In genomic region chr1:81805537-81806431, GRCh38 we compare ENCODE assay signal across 17 cellular contexts. TPM values are rescaled to one million over a fixed set of nuclear protein-coding genes. Genes with fewer than 3 reads are reported as not detected.
DNase-seq lines count a peak whose midpoint lies in the region; ATAC-seq and TF ChIP-seq lines count a peak whose summit lies in the region.
"Had no signal": no experiment of that assay in that cellular context is flagged by ENCODE, and none has a peak within 500 bp of the region (broad histone marks: within the 10 kb centered on the region; RNA-seq: fewer than 3 reads in every experiment).

No MANE protein-coding gene starts in this region.

- no peak overlapping the region for H2AFZ ChIP-seq in fibroblast of lung (ENCODE audit: low read length)
- no peak overlapping the region for H2AFZ ChIP-seq in parathyroid adenoma

- TF ChIP-seq CTCF in fibroblast of lung (conservative IDR thresholded peaks at IDR 0.05 in 1 of 2, IDR thresholded peaks at IDR 0.05 in 1 of 2; ENCODE audit: low read depth in 1 of 2, low read length in 2 of 2) (no peak), parathyroid adenoma (IDR thresholded peaks at IDR 0.05) (no peak)

- H3K4me1 ChIP-seq in ES-I3 (ENCODE audit: insufficient read depth, low read length) (peaks cover 39% of the 10 kb centered on the region), fibroblast of lung (ENCODE audit: control insufficient read depth, extremely low read depth, insufficient read depth, low read length) (no peaks in the 10 kb centered on the region), parathyroid adenoma (no peaks in the 10 kb centered on the region)

- H3K27me3 ChIP-seq in fibroblast of lung (ENCODE audit: control insufficient read depth, insufficient read depth, low read length) (no peaks in the 10 kb centered on the region), parathyroid adenoma (ENCODE audit: control insufficient read depth, insufficient read depth, low read length) (no peaks in the 10 kb centered on the region)
- H3K27me3 ChIP-seq: vagina had no signal

- peak overlapping the region; percentile 48 for H3K4me2 ChIP-seq in fibroblast of lung (ENCODE audit: extremely low read depth, insufficient read depth, low read length)
- H3K4me2 ChIP-seq in parathyroid adenoma (ENCODE audit: low read length) = peak overlapping the region; percentile 48
- H3K4me2 ChIP-seq: KMS-11 had no signal

- H3K27ac ChIP-seq in fibroblast of lung (ENCODE audit: insufficient read depth, low read length) = no peak overlapping the region
- H3K27ac ChIP-seq in parathyroid adenoma = no peak overlapping the region
- H3K27ac ChIP-seq: C4-2B, KMS-11, neutrophil had no signal

- DNase-seq in NCI-H1436 (lab: John Stamatoyannopoulos, UW) (peak; percentile 24), fibroblast of lung (ENCODE audit: low read depth in 2 of 2) (no peak)
- DNase-seq: activated CD8-positive, alpha-beta T cell treated with anti-CD3 and anti-CD28 coated beads, Interleukin-2, amount 10 ng/mL, durations not matched to agents 7 days and 5 days; amniotic stem cell had no signal

- peak overlapping the region in 1 of 4 experiments; percentile 10 for H3K4me3 ChIP-seq in fibroblast of lung (replicated peaks in 1 of 4; ENCODE audit: control extremely low read depth in 1 of 4, insufficient read depth in 1 of 4, low read depth in 3 of 4, low read length in 4 of 4)
- H3K4me3 ChIP-seq in parathyroid adenoma (ENCODE audit: low read depth, low read length) = no peak overlapping the region
- H3K4me3 ChIP-seq: lung, vagina had no signal

- H4K20me1 ChIP-seq in fibroblast of lung (ENCODE audit: control insufficient read depth, extremely low read depth, insufficient read depth, low read length) = no peaks in the 10 kb centered on the region

- peak overlapping the region; percentile 15; the same call in 1 of the 2 replicates for H3K9ac ChIP-seq in ES-I3 (ENCODE audit: low read depth, low read length)
- no peak overlapping the region for H3K9ac ChIP-seq in fibroblast of lung (ENCODE audit: insufficient read depth, low read length)
- no peak overlapping the region for H3K9ac ChIP-seq in parathyroid adenoma
- H3K9ac ChIP-seq: KMS-11 had no signal

- H3K9me3 ChIP-seq in ES-I3 (ENCODE audit: control insufficient read depth, insufficient read depth, low read length) (no peaks in the 10 kb centered on the region), fibroblast of lung (ENCODE audit: control insufficient read depth, insufficient read depth, low read depth, low read length) (no peaks in the 10 kb centered on the region), parathyroid adenoma (ENCODE audit: control insufficient read depth, low read length) (no peaks in the 10 kb centered on the region)
- H3K9me3 ChIP-seq: neutrophil, vagina had no signal

- ATAC-seq in HG03045 (IDR thresholded peaks at IDR 0.05; ENCODE audit: unreplicated experiment) (no peak), HG03439 (IDR thresholded peaks at IDR 0.05; ENCODE audit: unreplicated experiment) (no peak), HG02973 (IDR thresholded peaks at IDR 0.05; ENCODE audit: unreplicated experiment) (no peak)
- ATAC-seq: activated CD8-positive, alpha-beta T cell treated with anti-CD3 and anti-CD28 coated beads, Interleukin-2, amount 10 ng/mL, durations not matched to agents 7 days and 5 days; HCT116; stimulated activated memory B cell treated with anti-CD40 and anti-IgM and Interleukin-4, amounts not matched to agents 10 μg/mL and 1 μg/mL and 100 μg/mL, for 72 hours had no signal

- H3K36me3 ChIP-seq in ES-I3 (ENCODE audit: insufficient read depth, low read length) (no peaks in the 10 kb centered on the region), fibroblast of lung (ENCODE audit: control insufficient read depth, insufficient read depth, low read length) (no peaks in the 10 kb centered on the region), parathyroid adenoma (ENCODE audit: control insufficient read depth, insufficient read depth, low read length) (no peaks in the 10 kb centered on the region)
- H3K36me3 ChIP-seq: neutrophil, vagina had no signal

- H3K79me2 ChIP-seq in fibroblast of lung (ENCODE audit: control insufficient read depth, insufficient read depth, low read length) (peaks cover 92% of the 10 kb centered on the region), parathyroid adenoma (no peaks in the 10 kb centered on the region)

RNA-seq across cellular contexts. Expression of gene ADGRL2, which starts 5.0 kb away (rescaled TPM):
- 61.4 and 74.1 TPM in 2 replicates for total RNA-seq in fibroblast of lung
- 40.0 and 196 TPM in 2 replicates for polyA plus RNA-seq in fibroblast of lung
- polyA plus RNA-seq in fibroblast of lung (2012) = 21.9 and 104 TPM in 2 replicates
- polyA minus RNA-seq in fibroblast of lung (ENCODE audit: low replicate concordance) = 150 and 739 TPM in 2 replicates
- total RNA-seq: activated CD8-positive, alpha-beta T cell treated with anti-CD3 and anti-CD28 coated beads, Interleukin-2, amount 10 ng/mL, durations not matched to agents 7 days and 5 days; OCI-LY7 had no signal
